8 cellular contexts compared by ENCODE assay signal in genomic region chr12:50219001-50219400, GRCh38. TPM values are rescaled to one million over a fixed set of nuclear protein-coding genes. Genes with fewer than 3 reads are reported as not detected.
A peak's percentile ranks its signal among the peaks of the same experiment; 100 is the strongest.
DNase-seq lines count a peak whose midpoint lies in the region; ATAC-seq and TF ChIP-seq lines count a peak whose summit lies in the region.
"Not testable (repeated sequence)": the region's sequence is repeated elsewhere in the genome, so short reads cannot be mapped to it uniquely, and the experiment has no call there.

No MANE protein-coding gene starts in this region.

- not testable (repeated sequence) for ATAC-seq in IMR-90 (ENCODE audit: low read depth); activated CD8-positive, alpha-beta memory T cell treated with anti-CD3 and anti-CD28 coated beads, Interleukin-2, amount 10 ng/mL, durations not matched to agents 7 days and 5 days

- H3K18ac ChIP-seq in IMR-90 (ENCODE audit: low read depth, low read length); mesenchymal stem cell (ENCODE audit: low read depth in 1 of 2, low read length in 2 of 2): not testable (repeated sequence)

- H3K23ac ChIP-seq in IMR-90 (ENCODE audit: low read depth, low read length); mesenchymal stem cell (ENCODE audit: low read length in 2 of 2): not testable (repeated sequence)

- H3K27ac ChIP-seq in IMR-90 (ENCODE audit: insufficient read depth, low read length); fibroblast of lung (ENCODE audit: insufficient read depth, low read length); mesenchymal stem cell (ENCODE audit: low read length, poor library complexity, severe bottlenecking): not testable (repeated sequence)
- peak overlapping the region; percentile 75 for H3K27ac ChIP-seq in SJSA1

- peaks cover 33% of the 10 kb centered on the region for H4K20me1 ChIP-seq in IMR-90 (ENCODE audit: insufficient read depth, low read length)
- H4K20me1 ChIP-seq in fibroblast of lung (ENCODE audit: control insufficient read depth, extremely low read depth, insufficient read depth, low read length), result not testable (repeated sequence)

- TF ChIP-seq CTCF in AG09309 (IDR thresholded peaks at IDR 0.05; ENCODE audit: control insufficient read depth, insufficient read depth, low read depth, low read length, missing control alignments); IMR-90 (conservative IDR thresholded peaks at IDR 0.05; ENCODE audit: low read depth, low read length); astrocyte of the cerebellum (IDR thresholded peaks at IDR 0.05; ENCODE audit: low read depth, low read length, missing control alignments); fibroblast of lung (conservative IDR thresholded peaks at IDR 0.05 in 1 of 2, IDR thresholded peaks at IDR 0.05 in 1 of 2; ENCODE audit: low read depth in 1 of 2, low read length in 2 of 2): not testable (repeated sequence)

- in situ Hi-C loops in IMR-90 (cut with MboI; ENCODE audit: low sequenced_read_pairs); astrocyte of the cerebellum (cut with HindIII; ENCODE audit: low sequenced_read_pairs): not testable (repeated sequence)

- no CpG with 5 or more reads among the region's 6 CpGs for WGBS in IMR-90 (ENCODE audit: extremely low coverage in 2 of 2, insufficient read length in 1 of 2), 2 experiments
- 100% methylated on average over 2 of the region's 6 CpGs for WGBS in mesenchymal stem cell

- H3K27me3 Mint-ChIP-seq in activated CD8-positive, alpha-beta memory T cell treated with anti-CD3 and anti-CD28 coated beads, Interleukin-2, amount 10 ng/mL, durations not matched to agents 7 days and 5 days, result not testable (repeated sequence)

- H4K8ac ChIP-seq in IMR-90 (ENCODE audit: low read depth in 2 of 2, low read length in 2 of 2), result peak overlapping the region in 1 of 2 experiments; percentile 3; a peak in 1 of 4 replicates
- H4K8ac ChIP-seq in mesenchymal stem cell (ENCODE audit: low read length), result not testable (repeated sequence)

- DNase-seq in AG09309 (ENCODE audit: low read depth); IMR-90; SJSA1 (ENCODE audit: low read depth in 1 of 2, low spot score in 2 of 2); activated CD8-positive, alpha-beta memory T cell treated with anti-CD3 and anti-CD28 coated beads, Interleukin-2, amount 10 ng/mL, durations not matched to agents 7 days and 5 days; astrocyte of the cerebellum (ENCODE audit: low read depth); fibroblast of lung (ENCODE audit: low read depth in 2 of 2); mesenchymal stem cell: not testable (repeated sequence)

- H3K79me1 ChIP-seq in IMR-90 (ENCODE audit: low read depth in 1 of 2, low read length in 2 of 2), result peaks cover 0 to 30% of the 10 kb centered on the region in 2 experiments; a peak in 2 of 4 replicates
- H3K79me1 ChIP-seq in mesenchymal stem cell (replicated peaks; ENCODE audit: low read length, poor library complexity, severe bottlenecking), result not testable (repeated sequence)

- not testable (repeated sequence) for H4K91ac ChIP-seq in IMR-90 (ENCODE audit: insufficient read depth, low read depth, low read length); mesenchymal stem cell (ENCODE audit: low read length)

- not testable (repeated sequence) for BruUV-seq in IMR-90 (replicated peaks; lab: Mats Ljungman, UMichigan)

- CTCF ChIA-PET in IMR-90 (lab: Yijun Ruan, JAX), result interaction anchor here (0.6 kb wide), 1 partner anchor 29 kb away, joined by 5 read pairs; no protein-coding TSS in a partner anchor
- CTCF ChIA-PET in activated CD8-positive, alpha-beta memory T cell treated with anti-CD3 and anti-CD28 coated beads, Interleukin-2, amount 10 ng/mL, durations not matched to agents 7 days and 5 days (lab: Charles Lee), result interaction anchor here (1.0 to 1.3 kb wide), 3 partner anchors 12 to 65 kb away, joined by 3 to 5 read pairs (median 4); partner anchors contain the start of gene LIMA1

- TF ChIP-seq POLR2A in IMR-90 (IDR thresholded peaks at IDR 0.05; ENCODE audit: low read depth, low read length), result not testable (repeated sequence)

- H3K9me3 ChIP-seq in IMR-90 (ENCODE audit: control insufficient read depth, insufficient read depth, low read length); SJSA1 (replicated peaks); fibroblast of lung (ENCODE audit: control insufficient read depth, insufficient read depth, low read depth, low read length); mesenchymal stem cell (ENCODE audit: control insufficient read depth, low read length); skeletal muscle satellite cell (replicated peaks; ENCODE audit: low read length): not testable (repeated sequence)

- not testable (repeated sequence) for H3K9me3 Mint-ChIP-seq in activated CD8-positive, alpha-beta memory T cell treated with anti-CD3 and anti-CD28 coated beads, Interleukin-2, amount 10 ng/mL, durations not matched to agents 7 days and 5 days (ENCODE audit: low read depth)

- not testable (repeated sequence) for H3K27me3 ChIP-seq in IMR-90 (ENCODE audit: control insufficient read depth, insufficient read depth, low read length); SJSA1 (replicated peaks); fibroblast of lung (ENCODE audit: control insufficient read depth, insufficient read depth, low read length); mesenchymal stem cell (ENCODE audit: control insufficient read depth in 1 of 2, insufficient read depth in 1 of 2, low read length in 2 of 2); skeletal muscle satellite cell (ENCODE audit: control insufficient read depth, insufficient read depth, low read length)

- dilution Hi-C loops in IMR-90 (cut with HindIII; ENCODE audit: low sequenced_read_pairs, unreplicated experiment), result not testable (repeated sequence)

- TF ChIP-seq RAD21 in IMR-90 (IDR thresholded peaks at IDR 0.05; ENCODE audit: low read length), result not testable (repeated sequence)

- H2BK15ac ChIP-seq in IMR-90 (ENCODE audit: low read depth, low read length); mesenchymal stem cell (ENCODE audit: low read depth, poor library complexity, severe bottlenecking): not testable (repeated sequence)

- H3K9ac ChIP-seq in IMR-90 (ENCODE audit: low read depth, low read length); fibroblast of lung (ENCODE audit: insufficient read depth, low read length); skeletal muscle satellite cell (ENCODE audit: low read depth, low read length): not testable (repeated sequence)
- H3K9ac ChIP-seq in mesenchymal stem cell (ENCODE audit: low read length), result peak overlapping the region; percentile 44

- H3K4me2 ChIP-seq in IMR-90 (ENCODE audit: low read depth, low read length) (peak overlapping the region; percentile 27), fibroblast of lung (ENCODE audit: extremely low read depth, insufficient read depth, low read length) (peak overlapping the region; percentile 1), skeletal muscle satellite cell (ENCODE audit: low read length) (peak overlapping the region; percentile 81)
- H3K4me2 ChIP-seq in mesenchymal stem cell (ENCODE audit: low read length, poor library complexity, severe bottlenecking), result not testable (repeated sequence)

- H3K14ac ChIP-seq in IMR-90 (replicated peaks; ENCODE audit: low read depth, low read length); mesenchymal stem cell (ENCODE audit: low read length in 2 of 2): not testable (repeated sequence)

- H3K27ac Mint-ChIP-seq in activated CD8-positive, alpha-beta memory T cell treated with anti-CD3 and anti-CD28 coated beads, Interleukin-2, amount 10 ng/mL, durations not matched to agents 7 days and 5 days, result peak overlapping the region; percentile 45

- H2BK20ac ChIP-seq in IMR-90 (ENCODE audit: low read depth, low read length), result not testable (repeated sequence)

- H2AFZ ChIP-seq in IMR-90 (replicated peaks; ENCODE audit: low read length, poor library complexity); fibroblast of lung (ENCODE audit: low read length); mesenchymal stem cell (ENCODE audit: low read depth, low read length): not testable (repeated sequence)

- peaks cover 49% of the 10 kb centered on the region for H3K4me1 Mint-ChIP-seq in activated CD8-positive, alpha-beta memory T cell treated with anti-CD3 and anti-CD28 coated beads, Interleukin-2, amount 10 ng/mL, durations not matched to agents 7 days and 5 days

- H3K4ac ChIP-seq in IMR-90 (ENCODE audit: low read depth, low read length), result peak overlapping the region; percentile 9; the same call in 1 of the 2 replicates
- not testable (repeated sequence) for H3K4ac ChIP-seq in mesenchymal stem cell (ENCODE audit: low read depth in 1 of 2, low read length in 2 of 2)

- H3K36me3 Mint-ChIP-seq in activated CD8-positive, alpha-beta memory T cell treated with anti-CD3 and anti-CD28 coated beads, Interleukin-2, amount 10 ng/mL, durations not matched to agents 7 days and 5 days, result peaks cover 16% of the 10 kb centered on the region

- not testable (repeated sequence) for H3K56ac ChIP-seq in IMR-90 (ENCODE audit: extremely low read depth, insufficient read depth, low read length)

- not testable (repeated sequence) for H3K9me1 ChIP-seq in IMR-90 (ENCODE audit: insufficient read depth, low read length)

- not testable (repeated sequence) for H2BK120ac ChIP-seq in IMR-90 (ENCODE audit: low read depth, low read length); mesenchymal stem cell (ENCODE audit: low read depth, low read length)

- H4K5ac ChIP-seq in IMR-90 (ENCODE audit: low read depth, low read length), result not testable (repeated sequence)

- not testable (repeated sequence) for H3K4me3 Mint-ChIP-seq in activated CD8-positive, alpha-beta memory T cell treated with anti-CD3 and anti-CD28 coated beads, Interleukin-2, amount 10 ng/mL, durations not matched to agents 7 days and 5 days

- intact Hi-C loops in IMR-90 (cut with micrococcal nuclease), result not testable (repeated sequence)

- not testable (repeated sequence) for H2AK5ac ChIP-seq in IMR-90 (ENCODE audit: low read depth, low read length); mesenchymal stem cell (ENCODE audit: low read length, severe bottlenecking)

- H3K4me1 ChIP-seq in IMR-90 (ENCODE audit: control insufficient read depth, insufficient read depth, low read length) (peaks cover 12% of the 10 kb centered on the region), SJSA1 (replicated peaks) (peaks cover 60% of the 10 kb centered on the region), skeletal muscle satellite cell (ENCODE audit: control insufficient read depth, insufficient read depth, low read length) (peaks cover 16% of the 10 kb centered on the region)
- H3K4me1 ChIP-seq in fibroblast of lung (ENCODE audit: control insufficient read depth, extremely low read depth, insufficient read depth, low read length); mesenchymal stem cell (ENCODE audit: control insufficient read depth, insufficient read depth, low read depth, low read length): not testable (repeated sequence)

- POLR2A ChIA-PET in IMR-90 (lab: Charles Lee; ENCODE audit: unreplicated experiment), result not testable (repeated sequence)

- H2BK12ac ChIP-seq in mesenchymal stem cell (ENCODE audit: low read length in 2 of 2), result not testable (repeated sequence)

- peak overlapping the region; percentile 8; the same call in 1 of the 2 replicates for H3K4me3 ChIP-seq in AG09309 (ENCODE audit: control insufficient read depth, low read depth, low read length)
- not testable (repeated sequence) for H3K4me3 ChIP-seq in IMR-90 (ENCODE audit: insufficient read depth, low read depth, low read length); SJSA1
- H3K4me3 ChIP-seq in astrocyte of the cerebellum (ENCODE audit: low read depth, low read length), result peak overlapping the region; percentile 71
- peak overlapping the region in 1 of 4 experiments; percentile 66 for H3K4me3 ChIP-seq in fibroblast of lung (replicated peaks in 1 of 4; ENCODE audit: control extremely low read depth in 1 of 4, insufficient read depth in 1 of 4, low read depth in 3 of 4, low read length in 4 of 4)
- peak overlapping the region in 1 of 2 experiments; percentile 88 for H3K4me3 ChIP-seq in mesenchymal stem cell (ENCODE audit: insufficient read depth in 1 of 2, low read depth in 1 of 2, low read length in 2 of 2)
- H3K4me3 ChIP-seq in skeletal muscle satellite cell (ENCODE audit: low read length), result peak overlapping the region; percentile 16

- H3K36me3 ChIP-seq in IMR-90 (ENCODE audit: control insufficient read depth, insufficient read depth, low read length) (peaks cover 20% of the 10 kb centered on the region), SJSA1 (peaks cover 64% of the 10 kb centered on the region), mesenchymal stem cell (ENCODE audit: control insufficient read depth in 1 of 2, insufficient read depth in 2 of 2, low read depth in 1 of 2, low read length in 2 of 2) (peaks cover 3 to 53% of the 10 kb centered on the region in 2 experiments), skeletal muscle satellite cell (ENCODE audit: insufficient read depth, low read length) (peaks cover 18% of the 10 kb centered on the region)
- H3K36me3 ChIP-seq in fibroblast of lung (ENCODE audit: control insufficient read depth, insufficient read depth, low read length), result not testable (repeated sequence)

- not testable (repeated sequence) for H2BK5ac ChIP-seq in IMR-90 (ENCODE audit: low read depth, low read length, poor library complexity, severe bottlenecking); mesenchymal stem cell (ENCODE audit: low read depth, low read length, poor library complexity, severe bottlenecking)

- peaks cover 74% of the 10 kb centered on the region for H3K79me2 ChIP-seq in fibroblast of lung (ENCODE audit: control insufficient read depth, insufficient read depth, low read length)

- H2AK9ac ChIP-seq in IMR-90 (replicated peaks; ENCODE audit: low read depth, low read length, poor library complexity), result not testable (repeated sequence)

RNA-seq across cellular contexts. Expression of gene CERS5, which starts 51.8 kb away (rescaled TPM):
- total RNA-seq in IMR-90 (2012; rRNA removed), result 40.3 and 47.5 TPM in 2 replicates
- 58.7 and 60.3 TPM in 2 replicates for polyA plus RNA-seq in IMR-90 (2012; rRNA removed)
- 23.0 and 33.3 TPM in 2 replicates for polyA plus RNA-seq in IMR-90 (2012; cell fraction: cytosol; rRNA removed)
- 45.5 and 156 TPM in 2 replicates for polyA plus RNA-seq in IMR-90 (2012; cell fraction: nucleus; rRNA removed; ENCODE audit: low replicate concordance)
- 23.1 and 36.3 TPM in 2 replicates for total RNA-seq in SJSA1 (2014; rRNA removed; shearing (Covaris generic))
- total RNA-seq in activated CD8-positive, alpha-beta memory T cell treated with anti-CD3 and anti-CD28 coated beads, Interleukin-2, amount 10 ng/mL, durations not matched to agents 7 days and 5 days, result 10 to 100 TPM; 55.0 to 56.3 TPM
- 36.7 and 51.0 TPM in 2 replicates for total RNA-seq in fibroblast of lung
- polyA plus RNA-seq in fibroblast of lung, result 70.3 and 74.4 TPM in 2 replicates
- polyA plus RNA-seq in fibroblast of lung (2012), result 37.4 and 40.6 TPM in 2 replicates
- polyA minus RNA-seq in fibroblast of lung (ENCODE audit: low replicate concordance), result 94.5 and 106 TPM in 2 replicates
- 41.5 TPM for polyA plus RNA-seq in mesenchymal stem cell (2013, experiment 1 of 2)
- polyA plus RNA-seq in mesenchymal stem cell (2013, experiment 2 of 2), result 44.3 TPM
- 21.3 and 27.3 TPM in 2 replicates for total RNA-seq in skeletal muscle satellite cell (2012; rRNA removed)
